Comparison of ENCODE assay signal across 1 cellular context in genomic region chr18:36947820-36948348, GRCh38.
TF ChIP-seq lines count a peak whose summit lies in the region.

No MANE protein-coding gene starts in this region.

TF ChIP-seq in WTC11, 78 proteins besides CTCF, POLR2A, EP300 and RAD21 (continued from another document):
- TF ChIP-seq, protein P1, sequence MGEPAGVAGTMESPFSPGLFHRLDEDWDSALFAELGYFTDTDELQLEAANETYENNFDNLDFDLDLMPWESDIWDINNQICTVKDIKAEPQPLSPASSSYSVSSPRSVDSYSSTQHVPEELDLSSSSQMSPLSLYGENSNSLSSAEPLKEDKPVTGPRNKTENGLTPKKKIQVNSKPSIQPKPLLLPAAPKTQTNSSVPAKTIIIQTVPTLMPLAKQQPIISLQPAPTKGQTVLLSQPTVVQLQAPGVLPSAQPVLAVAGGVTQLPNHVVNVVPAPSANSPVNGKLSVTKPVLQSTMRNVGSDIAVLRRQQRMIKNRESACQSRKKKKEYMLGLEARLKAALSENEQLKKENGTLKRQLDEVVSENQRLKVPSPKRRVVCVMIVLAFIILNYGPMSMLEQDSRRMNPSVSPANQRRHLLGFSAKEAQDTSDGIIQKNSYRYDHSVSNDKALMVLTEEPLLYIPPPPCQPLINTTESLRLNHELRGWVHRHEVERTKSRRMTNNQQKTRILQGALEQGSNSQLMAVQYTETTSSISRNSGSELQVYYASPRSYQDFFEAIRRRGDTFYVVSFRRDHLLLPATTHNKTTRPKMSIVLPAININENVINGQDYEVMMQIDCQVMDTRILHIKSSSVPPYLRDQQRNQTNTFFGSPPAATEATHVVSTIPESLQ (CRISPR knock-in tag; IDR thresholded peaks at IDR 0.05) = no peak
- no peak for TF ChIP-seq SMAD3 (CRISPR knock-in tag; IDR thresholded peaks at IDR 0.05; ENCODE audit: borderline replicate concordance)
- TF ChIP-seq ZNF232 (CRISPR knock-in tag; IDR thresholded peaks at IDR 0.05) = no peak
- no peak for TF ChIP-seq ZNF138 (CRISPR knock-in tag; conservative IDR thresholded peaks at IDR 0.05)
- TF ChIP-seq, protein P2, sequence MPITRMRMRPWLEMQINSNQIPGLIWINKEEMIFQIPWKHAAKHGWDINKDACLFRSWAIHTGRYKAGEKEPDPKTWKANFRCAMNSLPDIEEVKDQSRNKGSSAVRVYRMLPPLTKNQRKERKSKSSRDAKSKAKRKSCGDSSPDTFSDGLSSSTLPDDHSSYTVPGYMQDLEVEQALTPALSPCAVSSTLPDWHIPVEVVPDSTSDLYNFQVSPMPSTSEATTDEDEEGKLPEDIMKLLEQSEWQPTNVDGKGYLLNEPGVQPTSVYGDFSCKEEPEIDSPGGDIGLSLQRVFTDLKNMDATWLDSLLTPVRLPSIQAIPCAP (CRISPR knock-in tag; IDR thresholded peaks at IDR 0.05) = no peak
- no peak for TF ChIP-seq PRRX2 (CRISPR knock-in tag; IDR thresholded peaks at IDR 0.05)
- TF ChIP-seq JUN (CRISPR knock-in tag; IDR thresholded peaks at IDR 0.05) = peak; percentile 19; the same call in 1 of the 2 replicates
- no peak for TF ChIP-seq MXD4 (CRISPR knock-in tag; IDR thresholded peaks at IDR 0.05; ENCODE audit: borderline replicate concordance)
- TF ChIP-seq TCF7 (CRISPR knock-in tag; IDR thresholded peaks at IDR 0.05; ENCODE audit: low read depth) = no peak
- no peak for TF ChIP-seq ZBTB21 (CRISPR knock-in tag; IDR thresholded peaks at IDR 0.05; ENCODE audit: borderline replicate concordance)
- no peak for TF ChIP-seq FOXP1 (CRISPR knock-in tag; IDR thresholded peaks at IDR 0.05; ENCODE audit: borderline replicate concordance)
- TF ChIP-seq MYBL2 (CRISPR knock-in tag; IDR thresholded peaks at IDR 0.05) = no peak
- TF ChIP-seq EMX1 (CRISPR knock-in tag; IDR thresholded peaks at IDR 0.05) = no peak
- TF ChIP-seq SMAD4 (CRISPR knock-in tag; IDR thresholded peaks at IDR 0.05) = no peak
- TF ChIP-seq ZSCAN18 (CRISPR knock-in tag; IDR thresholded peaks at IDR 0.05) = no peak
- no peak for TF ChIP-seq TEAD4 (CRISPR knock-in tag; IDR thresholded peaks at IDR 0.05)
- TF ChIP-seq KAT7 (CRISPR knock-in tag; IDR thresholded peaks at IDR 0.05; ENCODE audit: borderline replicate concordance) = no peak
- TF ChIP-seq MAX (CRISPR knock-in tag; IDR thresholded peaks at IDR 0.05) = no peak; the same call in 1 of the 2 replicates
- no peak for TF ChIP-seq E2F4 (CRISPR knock-in tag; IDR thresholded peaks at IDR 0.05; ENCODE audit: borderline replicate concordance, low read depth)
- TF ChIP-seq TEAD1 (CRISPR knock-in tag; IDR thresholded peaks at IDR 0.05) = peak; percentile 87; the same call in 1 of the 2 replicates
